In the genomic region with DNA sequence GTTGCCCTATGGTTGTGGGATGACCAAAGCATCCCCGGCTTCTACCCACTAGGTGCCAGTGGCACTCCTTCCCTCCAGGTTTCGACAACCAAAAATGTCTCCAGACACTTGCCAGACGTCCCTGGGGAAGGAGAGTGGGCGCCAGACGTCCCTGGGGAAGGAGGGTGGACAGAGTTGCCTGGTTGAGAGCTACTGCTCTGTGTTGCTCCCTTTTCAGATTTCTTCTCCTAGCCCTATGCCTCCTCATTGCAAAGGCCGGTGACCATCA, we compare ENCODE assay signal across 12 cellular contexts. TPM values are rescaled to one million over a fixed set of nuclear protein-coding genes. Genes with fewer than 3 reads are reported as not detected.
DNase-seq lines count a peak whose midpoint lies in the region; ATAC-seq and TF ChIP-seq lines count a peak whose summit lies in the region.
"Had no signal": no experiment of that assay in that cellular context is flagged by ENCODE, and none has a peak within 500 bp of the region (broad histone marks: within the 10 kb centered on the region; RNA-seq: fewer than 3 reads in every experiment).

No MANE protein-coding gene starts in this region.

- intact Hi-C loops in MCF 10A (cut with micrococcal nuclease), result loop anchor here (2.0 to 5.0 kb wide), 3 partner anchors 16 to 595 kb away; a partner anchor contains a TSS

- H3K36me3 Mint-ChIP-seq in HFFc6 (ENCODE audit: low read depth), result peaks cover 22% of the 10 kb centered on the region; the same call in 1 of the 2 replicates
- H3K36me3 Mint-ChIP-seq in MCF 10A (ENCODE audit: insufficient read depth, unreplicated experiment), result peaks cover 63% of the 10 kb centered on the region

- peaks cover 36% of the 10 kb centered on the region for H3K36me3 ChIP-seq in osteoblast (ENCODE audit: insufficient read depth, low read length)
- H3K36me3 ChIP-seq in thymus (ENCODE audit: control insufficient read depth, insufficient read depth), result peaks cover 42% of the 10 kb centered on the region

- peaks cover 56% of the 10 kb centered on the region for H3K4me1 Mint-ChIP-seq in HFFc6 (ENCODE audit: low read depth)
- peaks cover 49% of the 10 kb centered on the region for H3K4me1 Mint-ChIP-seq in MCF 10A (ENCODE audit: insufficient read depth, unreplicated experiment)

- H2AFZ ChIP-seq in osteoblast (ENCODE audit: low read length), result no peak overlapping the region

- peaks cover 33% of the 10 kb centered on the region for H4K20me1 ChIP-seq in osteoblast (ENCODE audit: insufficient read depth, low read length)

- WGBS in thymus, result 93% methylated on average over 6 of the region's 6 CpGs

- H3K27ac ChIP-seq in osteoblast (ENCODE audit: low read depth, low read length), result peak overlapping the region; percentile 49
- peak overlapping the region; percentile 33 for H3K27ac ChIP-seq in thymus (ENCODE audit: low read depth)
- H3K27ac ChIP-seq: BLaER1, SK-N-MC had no signal

- peaks cover 49% of the 10 kb centered on the region for H3K4me1 ChIP-seq in osteoblast (ENCODE audit: insufficient read depth, low read length)
- no peaks in the 10 kb centered on the region for H3K4me1 ChIP-seq in thymus (ENCODE audit: control insufficient read depth, insufficient read depth, low read length)
- H3K4me1 ChIP-seq: HAP-1 had no signal

- DNase-seq in HFFc6 (no peak), MCF 10A (ENCODE audit: unreplicated experiment) (no peak), osteoblast (ENCODE audit: insufficient read length, low spot score, missing footprints) (peak; percentile 80), foreskin melanocyte (no peak), NCI-H446 (lab: John Stamatoyannopoulos, UW) (no peak)
- no peak for DNase-seq in activated T-cell treated with anti-CD3 and anti-CD28 coated beads, Interleukin-2, amount 50 U/mL, for 1 hour
- DNase-seq: PC-3 had no signal

- H3K4me3 ChIP-seq in osteoblast (ENCODE audit: insufficient read depth, low read length) (no peak overlapping the region), thymus (ENCODE audit: low read length) (no peak overlapping the region)
- H3K4me3 ChIP-seq: BLaER1, HAP-1, SK-N-MC had no signal

- BruUV-seq in MCF 10A (replicated peaks; lab: Mats Ljungman, UMichigan), result no TSS peak

- H3K9me3 Mint-ChIP-seq in HFFc6 (no peaks in the 10 kb centered on the region), MCF 10A (ENCODE audit: unreplicated experiment) (no peaks in the 10 kb centered on the region)

- H3K27me3 ChIP-seq in osteoblast (ENCODE audit: insufficient read depth, low read length), result no peaks in the 10 kb centered on the region
- H3K27me3 ChIP-seq in thymus (ENCODE audit: control insufficient read depth, insufficient read depth), result no peaks in the 10 kb centered on the region
- H3K27me3 ChIP-seq: BLaER1 had no signal

- H3K27me3 Mint-ChIP-seq in HFFc6 (ENCODE audit: insufficient read depth) (no peaks in the 10 kb centered on the region; the same call in none of the 2 replicates), MCF 10A (ENCODE audit: insufficient read depth, unreplicated experiment) (no peaks in the 10 kb centered on the region)

- ATAC-seq in GM21528 (IDR thresholded peaks at IDR 0.05; ENCODE audit: low FRiP score, unreplicated experiment), result no peak

- H3K4me3 Mint-ChIP-seq in HFFc6, result peak overlapping the region; percentile 71
- peak overlapping the region; percentile 43 for H3K4me3 Mint-ChIP-seq in MCF 10A (ENCODE audit: unreplicated experiment)

- CTCF ChIA-PET in MCF 10A (lab: Yijun Ruan, JAX), result interaction anchor here (0.5 to 9.0 kb wide), 25 partner anchors 8 to 1097 kb away, joined by 3 to 102 read pairs (median 5); a partner anchor contains a TSS

- no peak for TF ChIP-seq CTCF in HFFc6 (IDR thresholded peaks at IDR 0.05)
- TF ChIP-seq CTCF in MCF 10A (IDR thresholded peaks at IDR 0.05; ENCODE audit: unreplicated experiment), result no peak
- TF ChIP-seq CTCF in osteoblast (IDR thresholded peaks at IDR 0.05; ENCODE audit: extremely low read depth, low read depth, low read length), result no peak

- H3K9me3 ChIP-seq in osteoblast (ENCODE audit: low read depth, low read length) (no peaks in the 10 kb centered on the region), thymus (ENCODE audit: control insufficient read depth) (no peaks in the 10 kb centered on the region)
- H3K9me3 ChIP-seq: BLaER1, HAP-1 had no signal

- peak overlapping the region; percentile 56 for H3K4me2 ChIP-seq in osteoblast (ENCODE audit: insufficient read depth, low read length)
- H3K4me2 ChIP-seq: BLaER1 had no signal

- H3K79me2 ChIP-seq in osteoblast (ENCODE audit: insufficient read depth, low read length), result peaks cover 41% of the 10 kb centered on the region

- peak overlapping the region; percentile 92 for H3K27ac Mint-ChIP-seq in HFFc6
- H3K27ac Mint-ChIP-seq in MCF 10A (ENCODE audit: low read depth, unreplicated experiment), result peak overlapping the region; percentile 88

- POLR2A ChIA-PET in MCF 10A (lab: Yijun Ruan, JAX), result interaction anchor here (0.6 to 9.6 kb wide), 14 partner anchors 10 to 487 kb away, joined by 3 to 209 read pairs (median 13); a partner anchor contains a TSS

RNA-seq across cellular contexts. Expression of a gene that starts 13.1 kb away (rescaled TPM):
- total RNA-seq in HFFc6 (2021; fragmentation: NEBNext Ultra II Directional; extraction: Animal tissue kit (Norgen Biotek cat#: 25700)), result 1 to 10 TPM in 2 of 6 experiments, under 1 TPM in 4; 0.75 to 1.7 (median 0.90) TPM
- 0.37 and 1.2 TPM in 2 replicates for total RNA-seq in MCF 10A (2022)
- total RNA-seq in osteoblast, result 0.36 and 0.59 TPM in 2 replicates
- 0.11 TPM for polyA plus RNA-seq in thymus

RNA-seq across cellular contexts. Expression of a gene that starts 19.7 kb away (rescaled TPM):
- total RNA-seq in HFFc6 (2021; fragmentation: NEBNext Ultra II Directional; extraction: Animal tissue kit (Norgen Biotek cat#: 25700)), result 100 to 1,000 TPM; 147 to 176 (median 158) TPM
- 65.1 and 72.9 TPM in 2 replicates for total RNA-seq in MCF 10A (2022)
- total RNA-seq in osteoblast, result 98.8 and 126 TPM in 2 replicates
- polyA plus RNA-seq in thymus, result 62.0 TPM

RNA-seq across cellular contexts. Expression of a gene that starts 19.7 kb away (rescaled TPM):
- 10 to 100 TPM; 27.0 to 34.3 (median 30.2) TPM for total RNA-seq in HFFc6 (2021; fragmentation: NEBNext Ultra II Directional; extraction: Animal tissue kit (Norgen Biotek cat#: 25700))
- total RNA-seq in MCF 10A (2022) (70.9 and 78.9 TPM in 2 replicates), osteoblast (14.5 and 16.2 TPM in 2 replicates)
- 32.1 TPM for polyA plus RNA-seq in thymus

RNA-seq across cellular contexts. Expression of a gene that starts 19.8 kb away (rescaled TPM):
- total RNA-seq in HFFc6 (2021; fragmentation: NEBNext Ultra II Directional; extraction: Animal tissue kit (Norgen Biotek cat#: 25700)), result 10 to 100 TPM; 43.5 to 66.9 (median 53.8) TPM
- total RNA-seq in MCF 10A (2022) (54.9 and 63.6 TPM in 2 replicates), osteoblast (28.6 and 29.5 TPM in 2 replicates)
- 28.5 TPM for polyA plus RNA-seq in thymus

RNA-seq across cellular contexts. Expression of a gene that starts 41.7 kb away (rescaled TPM):
- 1 to 10 TPM; 1.8 to 2.9 (median 2.2) TPM for total RNA-seq in HFFc6 (2021; fragmentation: NEBNext Ultra II Directional; extraction: Animal tissue kit (Norgen Biotek cat#: 25700))
- total RNA-seq in MCF 10A (2022), result 13.6 and 30.2 TPM in 2 replicates
- 0.29 TPM in 1 of 2 replicates, not detected in the other for total RNA-seq in osteoblast
- polyA plus RNA-seq in thymus, result 10.0 TPM
